In the genomic region with DNA sequence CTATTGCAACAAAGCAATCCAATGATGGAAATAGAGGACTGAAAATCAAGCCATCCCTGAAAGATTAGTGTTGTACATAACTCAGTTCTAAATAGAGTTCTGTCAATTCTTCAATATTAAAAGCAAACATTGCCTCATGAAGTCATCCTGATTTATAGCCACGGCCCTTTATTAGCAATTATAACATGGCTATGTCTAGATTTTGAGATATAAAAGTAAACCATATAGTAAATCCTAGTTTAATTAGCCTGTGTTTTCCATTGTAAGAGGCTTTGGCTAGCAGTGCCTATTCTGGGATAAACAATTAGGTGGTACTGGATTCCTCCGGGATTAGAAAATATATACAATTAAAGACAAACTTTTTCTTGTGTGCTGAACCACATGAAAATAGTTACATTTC, we compare ENCODE assay signal across 3 cellular contexts.
TF ChIP-seq lines count a peak whose summit lies in the region.

No MANE protein-coding gene starts in this region.

TF ChIP-seq in A549, 52 proteins besides CTCF, POLR2A, EP300 and RAD21:
- TF ChIP-seq ZFP36 (IDR thresholded peaks at IDR 0.05; ENCODE audit: borderline replicate concordance, partially characterized antibody) (no peak), ZC3H11A (IDR thresholded peaks at IDR 0.05) (no peak), CEBPB (IDR thresholded peaks at IDR 0.05) (no peak), EHMT2 (IDR thresholded peaks at IDR 0.05; ENCODE audit: low read depth) (no peak), KDM5A (IDR thresholded peaks at IDR 0.05) (no peak), HOXB13 (CRISPR knock-in tag; IDR thresholded peaks at IDR 0.05; ENCODE audit: low read depth) (no peak), HEYL (CRISPR knock-in tag; IDR thresholded peaks at IDR 0.05) (no peak), TFCP2L1 (CRISPR knock-in tag; IDR thresholded peaks at IDR 0.05) (no peak), MAX (IDR thresholded peaks at IDR 0.05) (no peak), RFX5 (IDR thresholded peaks at IDR 0.05) (no peak), RCOR1 (IDR thresholded peaks at IDR 0.05; ENCODE audit: low read depth, low read length) (no peak), RNF2 (IDR thresholded peaks at IDR 0.05; ENCODE audit: borderline replicate concordance, low read depth) (no peak), RARB (CRISPR knock-in tag; IDR thresholded peaks at IDR 0.05) (no peak), HOXB5 (CRISPR knock-in tag; IDR thresholded peaks at IDR 0.05) (no peak), GATA3 (IDR thresholded peaks at IDR 0.05; ENCODE audit: borderline replicate concordance) (no peak)
- TF ChIP-seq, protein P1, sequence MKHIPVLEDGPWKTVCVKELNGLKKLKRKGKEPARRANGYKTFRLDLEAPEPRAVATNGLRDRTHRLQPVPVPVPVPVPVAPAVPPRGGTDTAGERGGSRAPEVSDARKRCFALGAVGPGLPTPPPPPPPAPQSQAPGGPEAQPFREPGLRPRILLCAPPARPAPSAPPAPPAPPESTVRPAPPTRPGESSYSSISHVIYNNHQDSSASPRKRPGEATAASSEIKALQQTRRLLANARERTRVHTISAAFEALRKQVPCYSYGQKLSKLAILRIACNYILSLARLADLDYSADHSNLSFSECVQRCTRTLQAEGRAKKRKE (CRISPR knock-in tag; IDR thresholded peaks at IDR 0.05; ENCODE audit: low read depth): no peak
- TF ChIP-seq, protein P2, sequence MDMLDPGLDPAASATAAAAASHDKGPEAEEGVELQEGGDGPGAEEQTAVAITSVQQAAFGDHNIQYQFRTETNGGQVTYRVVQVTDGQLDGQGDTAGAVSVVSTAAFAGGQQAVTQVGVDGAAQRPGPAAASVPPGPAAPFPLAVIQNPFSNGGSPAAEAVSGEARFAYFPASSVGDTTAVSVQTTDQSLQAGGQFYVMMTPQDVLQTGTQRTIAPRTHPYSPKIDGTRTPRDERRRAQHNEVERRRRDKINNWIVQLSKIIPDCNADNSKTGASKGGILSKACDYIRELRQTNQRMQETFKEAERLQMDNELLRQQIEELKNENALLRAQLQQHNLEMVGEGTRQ (IDR thresholded peaks at IDR 0.05): no peak
TF ChIP-seq in A549: peak in this region for 0.

TF ChIP-seq in IMR-90, 13 proteins besides CTCF, POLR2A, EP300 and RAD21:
- no peak for TF ChIP-seq MAZ (IDR thresholded peaks at IDR 0.05; ENCODE audit: borderline replicate concordance, low read depth, low read length)
- TF ChIP-seq SMC3 (IDR thresholded peaks at IDR 0.05; ENCODE audit: low read depth, low read length): no peak
- no peak for TF ChIP-seq CHD1 (IDR thresholded peaks at IDR 0.05; ENCODE audit: low read depth, low read length)
- TF ChIP-seq FOS (IDR thresholded peaks at IDR 0.05; ENCODE audit: low read depth, low read length): no peak
- TF ChIP-seq CEBPB (IDR thresholded peaks at IDR 0.05; ENCODE audit: low read depth, low read length): no peak
- TF ChIP-seq NFE2L2 (IDR thresholded peaks at IDR 0.05; ENCODE audit: low read depth, low read length): no peak
- TF ChIP-seq, protein P3, sequence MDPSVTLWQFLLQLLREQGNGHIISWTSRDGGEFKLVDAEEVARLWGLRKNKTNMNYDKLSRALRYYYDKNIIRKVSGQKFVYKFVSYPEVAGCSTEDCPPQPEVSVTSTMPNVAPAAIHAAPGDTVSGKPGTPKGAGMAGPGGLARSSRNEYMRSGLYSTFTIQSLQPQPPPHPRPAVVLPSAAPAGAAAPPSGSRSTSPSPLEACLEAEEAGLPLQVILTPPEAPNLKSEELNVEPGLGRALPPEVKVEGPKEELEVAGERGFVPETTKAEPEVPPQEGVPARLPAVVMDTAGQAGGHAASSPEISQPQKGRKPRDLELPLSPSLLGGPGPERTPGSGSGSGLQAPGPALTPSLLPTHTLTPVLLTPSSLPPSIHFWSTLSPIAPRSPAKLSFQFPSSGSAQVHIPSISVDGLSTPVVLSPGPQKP (IDR thresholded peaks at IDR 0.05; ENCODE audit: borderline replicate concordance, low read depth, low read length): no peak
- TF ChIP-seq RFX5 (IDR thresholded peaks at IDR 0.05; ENCODE audit: low read depth, low read length): no peak
- no peak for TF ChIP-seq RCOR1 (IDR thresholded peaks at IDR 0.05; ENCODE audit: insufficient replicate concordance, low read length)
- no peak for TF ChIP-seq MXI1 (IDR thresholded peaks at IDR 0.05; ENCODE audit: borderline replicate concordance, low read depth, low read length)
- TF ChIP-seq, protein P2 (IDR thresholded peaks at IDR 0.05; ENCODE audit: low read depth, low read length): no peak
- TF ChIP-seq MAFK (IDR thresholded peaks at IDR 0.05; ENCODE audit: low read depth, low read length): no peak
- no peak for TF ChIP-seq BHLHE40 (IDR thresholded peaks at IDR 0.05; ENCODE audit: low read depth, low read length)
TF ChIP-seq in IMR-90: peak in this region for 0.

TF ChIP-seq in SK-N-SH treated with all-trans-retinoic acid at 6 μM for 48 hours, 23 proteins besides CTCF, POLR2A, EP300 and RAD21:
- TF ChIP-seq ZFP3 (CRISPR knock-in tag; IDR thresholded peaks at IDR 0.05) (no peak), BACH2 (CRISPR knock-in tag; IDR thresholded peaks at IDR 0.05; ENCODE audit: borderline replicate concordance) (no peak), ISL1 (CRISPR knock-in tag; IDR thresholded peaks at IDR 0.05) (peak; percentile 54; the same call in 1 of the 2 replicates), ZNF8 (CRISPR knock-in tag; IDR thresholded peaks at IDR 0.05) (no peak), ZC3H10 (CRISPR knock-in tag; IDR thresholded peaks at IDR 0.05) (no peak), ESRRG (CRISPR knock-in tag; IDR thresholded peaks at IDR 0.05) (no peak)
- TF ChIP-seq, protein P4, sequence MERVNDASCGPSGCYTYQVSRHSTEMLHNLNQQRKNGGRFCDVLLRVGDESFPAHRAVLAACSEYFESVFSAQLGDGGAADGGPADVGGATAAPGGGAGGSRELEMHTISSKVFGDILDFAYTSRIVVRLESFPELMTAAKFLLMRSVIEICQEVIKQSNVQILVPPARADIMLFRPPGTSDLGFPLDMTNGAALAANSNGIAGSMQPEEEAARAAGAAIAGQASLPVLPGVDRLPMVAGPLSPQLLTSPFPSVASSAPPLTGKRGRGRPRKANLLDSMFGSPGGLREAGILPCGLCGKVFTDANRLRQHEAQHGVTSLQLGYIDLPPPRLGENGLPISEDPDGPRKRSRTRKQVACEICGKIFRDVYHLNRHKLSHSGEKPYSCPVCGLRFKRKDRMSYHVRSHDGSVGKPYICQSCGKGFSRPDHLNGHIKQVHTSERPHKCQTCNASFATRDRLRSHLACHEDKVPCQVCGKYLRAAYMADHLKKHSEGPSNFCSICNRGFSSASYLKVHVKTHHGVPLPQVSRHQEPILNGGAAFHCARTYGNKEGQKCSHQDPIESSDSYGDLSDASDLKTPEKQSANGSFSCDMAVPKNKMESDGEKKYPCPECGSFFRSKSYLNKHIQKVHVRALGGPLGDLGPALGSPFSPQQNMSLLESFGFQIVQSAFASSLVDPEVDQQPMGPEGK (CRISPR knock-in tag; IDR thresholded peaks at IDR 0.05; ENCODE audit: borderline replicate concordance): no peak
- TF ChIP-seq, protein P5, sequence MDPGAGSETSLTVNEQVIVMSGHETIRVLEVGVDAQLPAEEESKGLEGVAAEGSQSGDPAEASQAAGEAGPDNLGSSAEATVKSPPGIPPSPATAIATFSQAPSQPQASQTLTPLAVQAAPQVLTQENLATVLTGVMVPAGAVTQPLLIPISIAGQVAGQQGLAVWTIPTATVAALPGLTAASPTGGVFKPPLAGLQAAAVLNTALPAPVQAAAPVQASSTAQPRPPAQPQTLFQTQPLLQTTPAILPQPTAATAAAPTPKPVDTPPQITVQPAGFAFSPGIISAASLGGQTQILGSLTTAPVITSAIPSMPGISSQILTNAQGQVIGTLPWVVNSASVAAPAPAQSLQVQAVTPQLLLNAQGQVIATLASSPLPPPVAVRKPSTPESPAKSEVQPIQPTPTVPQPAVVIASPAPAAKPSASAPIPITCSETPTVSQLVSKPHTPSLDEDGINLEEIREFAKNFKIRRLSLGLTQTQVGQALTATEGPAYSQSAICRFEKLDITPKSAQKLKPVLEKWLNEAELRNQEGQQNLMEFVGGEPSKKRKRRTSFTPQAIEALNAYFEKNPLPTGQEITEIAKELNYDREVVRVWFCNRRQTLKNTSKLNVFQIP (CRISPR knock-in tag; IDR thresholded peaks at IDR 0.05; ENCODE audit: borderline replicate concordance, low read depth): no peak
